36 cellular contexts compared by ENCODE assay signal in the genomic region with DNA sequence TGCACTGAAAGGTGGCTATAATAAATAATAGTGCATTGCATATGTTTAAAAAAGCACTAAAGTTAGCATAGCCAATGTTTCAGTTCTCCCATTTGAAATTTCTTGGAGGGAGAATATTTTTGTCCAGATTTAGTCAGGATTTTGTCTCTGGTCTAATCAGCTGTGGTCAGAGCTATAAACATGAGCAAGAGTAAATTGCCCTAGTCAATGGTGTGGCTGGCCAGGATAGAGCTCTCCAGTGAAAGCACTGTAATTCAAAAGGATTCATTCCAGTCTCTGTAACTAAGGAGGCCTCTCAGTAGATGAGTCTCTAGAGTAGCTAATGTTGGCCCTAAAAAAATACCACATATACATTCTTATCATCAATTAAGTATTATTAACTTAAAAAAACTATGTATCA.
"Had no signal": no experiment of that assay in that cellular context is flagged by ENCODE, and none has a peak within 500 bp of the region (broad histone marks: within the 10 kb centered on the region; RNA-seq: fewer than 3 reads in every experiment).

No MANE protein-coding gene starts in this region.

- H3K36me3 Mint-ChIP-seq: activated CD8-positive, alpha-beta memory T cell treated with anti-CD3 and anti-CD28 coated beads, Interleukin-2, amount 10 ng/mL, durations not matched to agents 7 days and 5 days had no signal

- H3K27me3 Mint-ChIP-seq: activated CD4-positive, alpha-beta T cell treated with anti-CD3 and anti-CD28 coated beads, Interleukin-2, amount 10 ng/mL, durations not matched to agents 24 days and 14 days had no signal

- H3K4me3 Mint-ChIP-seq: activated CD4-positive, alpha-beta memory T cell treated with anti-CD3 and anti-CD28 coated beads for 36 hours; activated CD4-positive, alpha-beta T cell treated with anti-CD3 and anti-CD28 coated beads for 36 hours; activated CD4-positive, alpha-beta T cell treated with anti-CD3 and anti-CD28 coated beads, Interleukin-2, amount 10 ng/mL, durations not matched to agents 24 days and 14 days; activated CD8-positive, alpha-beta memory T cell treated with anti-CD3 and anti-CD28 coated beads, Interleukin-2, amount 10 ng/mL, durations not matched to agents 7 days and 5 days; activated CD8-positive, alpha-beta T cell treated with anti-CD3 and anti-CD28 coated beads, Interleukin-2, amount 10 ng/mL, durations not matched to agents 7 days and 5 days; activated naive CD4-positive, alpha-beta T cell treated with anti-CD3 and anti-CD28 coated beads for 36 hours; activated naive CD4-positive, alpha-beta T cell treated with anti-CD3 and anti-CD28 coated beads, Interleukin-2, amount 50 U/mL, for 24 hours; activated naive CD8-positive, alpha-beta T cell treated with anti-CD3 and anti-CD28 coated beads for 36 hours; activated naive CD8-positive, alpha-beta T cell treated with anti-CD3 and anti-CD28 coated beads, Interleukin-2, amount 50 U/mL, for 24 hours; activated T-helper 1 cell treated with anti-CD3 and anti-CD28 coated beads, Interleukin-12 subunit alpha, Interleukin-12 subunit beta, Interleukin-2, Interleukin-4 antibody, amounts not matched to agents 30 ng/mL and 10 ng/mL and 1 ng/mL, durations not matched to agents 14 hours and 24 hours and 36 hours; effector memory CD8-positive, alpha-beta T cell; T-helper 17 cell; T-helper 2 cell treated with Interferon-gamma antibody and Interleukin-4, amounts not matched to agents 5 μg/mL and 100 μg/mL, for 36 hours had no signal

- H3K4me3 ChIP-seq: adrenal gland, body of pancreas, esophagus muscularis mucosa had no signal

- H3K27ac Mint-ChIP-seq: activated CD4-positive, alpha-beta memory T cell treated with anti-CD3 and anti-CD28 coated beads for 36 hours; activated CD4-positive, alpha-beta T cell treated with anti-CD3 and anti-CD28 coated beads for 36 hours; activated CD4-positive, alpha-beta T cell treated with anti-CD3 and anti-CD28 coated beads, Interleukin-2, amount 10 ng/mL, durations not matched to agents 24 days and 14 days; activated CD8-positive, alpha-beta memory T cell treated with anti-CD3 and anti-CD28 coated beads, Interleukin-2, amount 10 ng/mL, durations not matched to agents 7 days and 5 days; activated CD8-positive, alpha-beta T cell treated with anti-CD3 and anti-CD28 coated beads, Interleukin-2, amount 10 ng/mL, durations not matched to agents 7 days and 5 days; activated naive CD4-positive, alpha-beta T cell treated with anti-CD3 and anti-CD28 coated beads for 36 hours; activated naive CD4-positive, alpha-beta T cell treated with anti-CD3 and anti-CD28 coated beads, Interleukin-2, amount 50 U/mL, for 24 hours; activated naive CD8-positive, alpha-beta T cell treated with anti-CD3 and anti-CD28 coated beads for 36 hours; activated naive CD8-positive, alpha-beta T cell treated with anti-CD3 and anti-CD28 coated beads, Interleukin-2, amount 50 U/mL, for 24 hours; activated T-helper 1 cell treated with anti-CD3 and anti-CD28 coated beads, Interleukin-12 subunit alpha, Interleukin-12 subunit beta, Interleukin-2, Interleukin-4 antibody, amounts not matched to agents 30 ng/mL and 10 ng/mL and 1 ng/mL, durations not matched to agents 14 hours and 24 hours and 36 hours; activated T-helper 2 cell treated with anti-CD3 and anti-CD28 coated beads, Interferon-gamma antibody, Interleukin-2, Interleukin-4, amounts not matched to agents 10 μg/mL and 5 μg/mL and 100 μg/mL, durations not matched to agents 14 hours and 24 hours and 36 hours; effector memory CD8-positive, alpha-beta T cell; T-helper 17 cell; T-helper 2 cell treated with Interferon-gamma antibody and Interleukin-4, amounts not matched to agents 5 μg/mL and 100 μg/mL, for 36 hours had no signal

- H3K4me1 ChIP-seq: adrenal gland, body of pancreas, esophagus muscularis mucosa had no signal

- FAIRE-seq: colon, frontal cortex had no signal

- ATAC-seq: activated CD4-positive, alpha-beta T cell treated with anti-CD3 and anti-CD28 coated beads for 36 hours; activated CD8-positive, alpha-beta memory T cell treated with anti-CD3 and anti-CD28 coated beads, Interleukin-2, amount 10 ng/mL, durations not matched to agents 7 days and 5 days; activated CD8-positive, alpha-beta T cell treated with anti-CD3 and anti-CD28 coated beads, Interleukin-2, amount 10 ng/mL, durations not matched to agents 7 days and 5 days; activated naive CD8-positive, alpha-beta T cell treated with anti-CD3 and anti-CD28 coated beads, Interleukin-2, amount 50 U/mL, for 24 hours; body of pancreas; effector memory CD8-positive, alpha-beta T cell; T-helper 17 cell had no signal

- H3K4me1 Mint-ChIP-seq: activated CD4-positive, alpha-beta T cell treated with anti-CD3 and anti-CD28 coated beads for 36 hours; activated CD4-positive, alpha-beta T cell treated with anti-CD3 and anti-CD28 coated beads, Interleukin-2, amount 10 ng/mL, durations not matched to agents 24 days and 14 days; activated CD8-positive, alpha-beta memory T cell treated with anti-CD3 and anti-CD28 coated beads, Interleukin-2, amount 10 ng/mL, durations not matched to agents 7 days and 5 days; activated naive CD4-positive, alpha-beta T cell treated with anti-CD3 and anti-CD28 coated beads, Interleukin-2, amount 50 U/mL, for 24 hours; activated naive CD8-positive, alpha-beta T cell treated with anti-CD3 and anti-CD28 coated beads for 36 hours; activated naive CD8-positive, alpha-beta T cell treated with anti-CD3 and anti-CD28 coated beads, Interleukin-2, amount 50 U/mL, for 24 hours; T-helper 17 cell had no signal

- H3K36me3 ChIP-seq: adrenal gland, esophagus muscularis mucosa had no signal

- H3K27ac ChIP-seq: adrenal gland, body of pancreas, esophagus muscularis mucosa had no signal

- H3K9me3 ChIP-seq: adrenal gland had no signal

- DNase-seq: activated CD4-positive, alpha-beta memory T cell treated with anti-CD3 and anti-CD28 coated beads for 36 hours; activated CD4-positive, alpha-beta T cell treated with anti-CD3 and anti-CD28 coated beads for 36 hours; activated CD4-positive, alpha-beta T cell treated with anti-CD3 and anti-CD28 coated beads, Interleukin-2, amount 10 ng/mL, durations not matched to agents 24 days and 14 days; activated CD4-positive, CD25-positive, alpha-beta regulatory T cell; activated CD4-positive, CD25-positive, alpha-beta regulatory T cell treated with anti-CD3 and anti-CD28 coated beads, Interleukin-2, amount 50 U/mL, for 72 hours; activated CD8-positive, alpha-beta memory T cell treated with anti-CD3 and anti-CD28 coated beads, Interleukin-2, amount 10 ng/mL, durations not matched to agents 7 days and 5 days; activated CD8-positive, alpha-beta memory T cell treated with anti-CD3 and anti-CD28 coated beads, Interleukin-2, amount 50 U/mL, for 4 hours; activated CD8-positive, alpha-beta T cell treated with anti-CD3 and anti-CD28 coated beads, Interleukin-2, amount 10 ng/mL, durations not matched to agents 7 days and 5 days; activated effector memory CD4-positive, alpha-beta T cell treated with anti-CD3 and anti-CD28 coated beads, Interleukin-2, amount 50 U/mL, for 16 hours; activated naive CD4-positive, alpha-beta T cell treated with anti-CD3 and anti-CD28 coated beads for 36 hours; activated naive CD8-positive, alpha-beta T cell treated with anti-CD3 and anti-CD28 coated beads for 36 hours; activated naive CD8-positive, alpha-beta T cell treated with anti-CD3 and anti-CD28 coated beads, Interleukin-2, amount 50 U/mL, for 24 hours; activated T-cell treated with anti-CD3 and anti-CD28 coated beads, Interleukin-2, amount 50 U/mL, for 1 hour; activated T-cell treated with anti-CD3 and anti-CD28 coated beads, Interleukin-2, amount 50 U/mL, for 48 hours; adrenal gland; amygdala; aorta; body of pancreas; caudate nucleus; cortex of kidney; dermis blood vessel endothelial cell; effector CD4-positive, alpha-beta T cell; effector memory CD8-positive, alpha-beta T cell; erythroblast; foreskin fibroblast; head of caudate nucleus; T-helper 1 cell; T-helper 17 cell; T1000 had no signal

- H3K27me3 ChIP-seq: adrenal gland, body of pancreas, esophagus muscularis mucosa had no signal
